Comparison of ENCODE assay signal across 8 cellular contexts in genomic region chr16:28845173-28846079, GRCh38. TPM values are rescaled to one million over a fixed set of nuclear protein-coding genes. Genes with fewer than 3 reads are reported as not detected.
DNase-seq lines count a peak whose midpoint lies in the region; ATAC-seq, FAIRE-seq and TF ChIP-seq lines count a peak whose summit lies in the region.

No MANE protein-coding gene starts in this region.

- H3K36me3 ChIP-seq in kidney epithelial cell (ENCODE audit: control insufficient read depth, insufficient read depth, low read length), result peaks cover 2% of the 10 kb centered on the region

- TF ChIP-seq CTCF in astrocyte of the spinal cord (IDR thresholded peaks at IDR 0.05; ENCODE audit: low read depth, low read length) (no peak), kidney epithelial cell (IDR thresholded peaks at IDR 0.05; ENCODE audit: insufficient read depth, low read length, poor library complexity, severe bottlenecking) (no peak)

- H3K27me3 ChIP-seq in kidney epithelial cell (ENCODE audit: control insufficient read depth, insufficient read depth, low read length), result no peaks in the 10 kb centered on the region

- peak; percentile 14 for DNase-seq in CD1c-positive myeloid dendritic cell (ENCODE audit: extremely low spot score)
- peak; percentile 43 for DNase-seq in NCI-H69 (lab: John Stamatoyannopoulos, UW)
- DNase-seq in astrocyte of the spinal cord (ENCODE audit: low read depth, low spot score), result peak; percentile 18
- DNase-seq in kidney epithelial cell (ENCODE audit: low read depth), result no peak
- DNase-seq in stimulated activated CD4-positive, alpha-beta T cell treated with anti-CD3 and anti-CD28 coated beads, Interleukin-4, amount 100 ng/mL, for 4 hours, result peak; percentile 31 to 45
- DNase-seq in urothelium cell line (ENCODE audit: low spot score), result no peak

- H3K4me3 ChIP-seq in astrocyte of the spinal cord (ENCODE audit: low read depth, low read length), result peak overlapping the region; percentile 98
- peak overlapping the region; percentile 97 for H3K4me3 ChIP-seq in kidney epithelial cell (ENCODE audit: low read depth, low read length)

- no peak for FAIRE-seq in urothelium cell line (lab: Jason Lieb, UNC)

- in situ Hi-C loops in astrocyte of the spinal cord (cut with HindIII; ENCODE audit: low sequenced_read_pairs), result no loop called here

- ATAC-seq in GM21381 (IDR thresholded peaks at IDR 0.05; ENCODE audit: unreplicated experiment) (peak; percentile 0), GM21576 (IDR thresholded peaks at IDR 0.05; ENCODE audit: unreplicated experiment) (no peak)

RNA-seq across cellular contexts. Expression of gene TUFM, which starts 0.7 kb away (rescaled TPM):
- 169 and 185 TPM in 2 replicates for total RNA-seq in kidney epithelial cell

RNA-seq across cellular contexts. Expression of gene SH2B1, which starts 18.2 kb away (rescaled TPM):
- total RNA-seq in kidney epithelial cell, result 26.8 and 29.1 TPM in 2 replicates

RNA-seq across cellular contexts. Expression of gene ATXN2L, which starts 22.6 kb away (rescaled TPM):
- 150 and 197 TPM in 2 replicates for total RNA-seq in kidney epithelial cell

RNA-seq across cellular contexts. Expression of gene ATP2A1, which starts 32.9 kb away (rescaled TPM):
- 0.17 and 0.48 TPM in 2 replicates for total RNA-seq in kidney epithelial cell

Comparison
In these comparisons a context has a peak if more than half of its experiments do, and no peak if none do; other contexts are left out.
1. DNase-seq: peak in CD1c-positive myeloid dendritic cell (single experiment), NCI-H69 (single experiment), astrocyte of the spinal cord (single experiment) and stimulated activated CD4-positive, alpha-beta T cell treated with anti-CD3 and anti-CD28 coated beads, Interleukin-4, amount 100 ng/mL, for 4 hours (2 of 2); none in kidney epithelial cell (single experiment) and urothelium cell line (single experiment).